In the genomic region with DNA sequence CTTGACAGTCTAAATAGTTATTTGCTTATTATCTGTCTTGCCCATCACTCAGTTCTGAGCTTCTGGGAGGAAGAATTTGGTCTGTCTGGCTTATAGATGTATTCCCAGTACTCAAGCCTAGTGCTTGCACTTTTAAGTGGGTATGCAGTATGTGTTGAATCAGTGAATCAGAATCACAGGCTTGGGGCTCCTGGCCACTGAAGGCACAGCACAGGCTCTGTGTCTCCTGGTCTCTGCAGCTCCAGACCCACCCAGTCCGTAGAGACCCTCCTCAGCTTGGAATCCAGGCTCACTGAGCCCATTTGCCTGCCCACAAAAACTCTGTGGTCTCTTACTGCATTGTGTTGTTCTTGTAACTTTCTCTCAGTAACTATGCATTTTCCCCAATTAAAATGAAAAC, we compare ENCODE assay signal across 2 cellular contexts.
TF ChIP-seq lines count a peak whose summit lies in the region.

No MANE protein-coding gene starts in this region.

TF ChIP-seq in HepG2, 621 proteins besides CTCF, POLR2A, EP300 and RAD21:
- peak; percentile 99 for TF ChIP-seq ZFAT (CRISPR knock-in tag; conservative IDR thresholded peaks at IDR 0.05)
- no peak for TF ChIP-seq SNAPC5 (CRISPR knock-in tag; IDR thresholded peaks at IDR 0.05; ENCODE audit: borderline replicate concordance)

TF ChIP-seq in H1, 55 proteins besides CTCF, POLR2A, EP300 and RAD21:
- TF ChIP-seq E2F6 (IDR thresholded peaks at IDR 0.05): no peak
- no peak for TF ChIP-seq KDM1A (IDR thresholded peaks at IDR 0.05; ENCODE audit: borderline replicate concordance, low read length)
- TF ChIP-seq ASH2L (IDR thresholded peaks at IDR 0.05; ENCODE audit: low read length): no peak
- no peak for TF ChIP-seq SUZ12 (IDR thresholded peaks at IDR 0.05; ENCODE audit: low read length)
- TF ChIP-seq SIRT6 (IDR thresholded peaks at IDR 0.05; ENCODE audit: low read length): no peak
